8 cellular contexts compared by ENCODE assay signal in the genomic region with DNA sequence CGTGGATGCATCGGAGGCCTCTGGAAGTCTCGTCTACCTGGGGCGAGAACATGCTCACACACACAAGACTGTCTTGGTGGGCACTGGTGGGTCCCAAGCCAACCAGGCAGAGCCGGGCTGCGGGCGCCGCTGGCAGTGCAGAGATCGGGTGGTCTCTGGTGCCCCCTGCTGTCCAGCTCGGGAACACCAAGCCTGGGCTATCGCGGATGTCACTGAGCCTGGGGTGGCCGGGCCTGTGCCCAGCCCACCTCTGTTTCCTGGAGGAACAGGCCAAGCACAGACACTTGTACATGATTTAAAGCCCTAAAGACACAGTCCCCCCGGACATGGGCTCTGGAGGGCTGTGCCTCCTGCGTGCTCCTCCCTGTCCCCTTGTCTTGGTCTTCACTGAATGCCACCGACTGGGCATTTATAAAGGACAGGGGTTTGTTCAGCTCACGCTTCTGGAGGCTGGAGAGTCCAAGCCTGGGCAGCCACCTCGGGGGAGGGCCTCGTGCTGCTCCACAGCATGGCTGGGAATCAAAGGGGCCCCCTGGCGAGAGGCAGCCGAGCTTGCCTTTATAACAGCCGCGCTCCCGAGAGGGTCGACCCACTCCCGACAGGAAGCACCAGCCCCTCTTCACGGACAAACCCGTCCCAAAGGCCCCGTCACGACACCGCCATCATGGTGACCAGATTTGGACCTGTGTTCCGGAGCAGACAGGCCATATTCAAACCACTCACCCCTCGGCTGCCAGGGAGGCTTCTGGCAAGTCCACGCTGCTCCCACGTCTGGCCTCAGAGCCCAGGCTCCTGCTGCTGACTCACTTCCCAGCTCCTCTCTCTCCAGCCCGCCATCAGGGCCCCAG. TPM values are rescaled to one million over a fixed set of nuclear protein-coding genes. Genes with fewer than 3 reads are reported as not detected.
DNase-seq lines count a peak whose midpoint lies in the region; ATAC-seq and TF ChIP-seq lines count a peak whose summit lies in the region.

No MANE protein-coding gene starts in this region.

- H3K27ac Mint-ChIP-seq in activated B cell treated with CpG ODN at 0.5 μM for 24 hours: no peak overlapping the region

- H3K27ac ChIP-seq in BLaER1 treated with 17β-estradiol and CSF1 and Interleukin-3, amounts not matched to agents 10 nM and 100 nM: peak overlapping the region in 2 of 11 experiments; percentile 17 to 31; a peak in 2 of 22 replicates

- peak overlapping the region; percentile 30 to 71 (median 48); a peak in 20 of 22 replicates for H3K4me2 ChIP-seq in BLaER1 treated with 17β-estradiol and CSF1 and Interleukin-3, amounts not matched to agents 10 nM and 100 nM

- in situ Hi-C loops in T47D (cut with HindIII; ENCODE audit: low pct_unique_long_range_greater_than_20kb, low sequenced_read_pairs): no loop called here

- H3K27me3 Mint-ChIP-seq in activated B cell treated with CpG ODN at 0.5 μM for 24 hours: peaks cover 15% of the 10 kb centered on the region

- intact Hi-C loops in activated B cell treated with CpG ODN at 0.5 μM for 24 hours (cut with micrococcal nuclease): loop anchor here (1.0 to 10.0 kb wide), 4 partner anchors 83 to 1773 kb away; no protein-coding TSS in a partner anchor

- no peak overlapping the region for H3K4me3 Mint-ChIP-seq in activated B cell treated with CpG ODN at 0.5 μM for 24 hours

- no peaks in the 10 kb centered on the region for H3K36me3 Mint-ChIP-seq in activated B cell treated with CpG ODN at 0.5 μM for 24 hours (ENCODE audit: low read depth)

- POLR2A ChIA-PET in activated B cell treated with CpG ODN at 0.5 μM for 24 hours (lab: Charles Lee): interaction anchor here (0.7 kb wide), 1 partner anchor 736 kb away, joined by 3 read pairs; no protein-coding TSS in a partner anchor

- peak overlapping the region in 8 of 11 experiments; percentile 14 to 60 (median 41); a peak in 12 of 22 replicates for H3K9ac ChIP-seq in BLaER1 treated with 17β-estradiol and CSF1 and Interleukin-3, amounts not matched to agents 10 nM and 100 nM

- no peaks in the 10 kb centered on the region for H3K9me3 Mint-ChIP-seq in activated B cell treated with CpG ODN at 0.5 μM for 24 hours

- peak; percentile 44 for TF ChIP-seq CTCF in activated B cell treated with CpG ODN at 0.5 μM for 24 hours (IDR thresholded peaks at IDR 0.05)

- no peaks in the 10 kb centered on the region for H3K36me3 ChIP-seq in BLaER1 treated with 17β-estradiol and CSF1 and Interleukin-3, amounts not matched to agents 10 nM and 100 nM

- peaks cover 7 to 17% (median 10%) of the 10 kb centered on the region in 10 experiments; a peak in 18 of 20 replicates for H3K4me1 ChIP-seq in BLaER1 treated with 17β-estradiol and CSF1 and Interleukin-3, amounts not matched to agents 10 nM and 100 nM

- no peaks in the 10 kb centered on the region for H3K9me3 ChIP-seq in BLaER1 treated with 17β-estradiol and CSF1 and Interleukin-3, amounts not matched to agents 10 nM and 100 nM (replicated peaks in 1 of 11)

- CTCF ChIA-PET in activated B cell treated with CpG ODN at 0.5 μM for 24 hours (lab: Charles Lee): interaction anchor here (0.7 to 8.1 kb wide), 6 partner anchors 77 to 1359 kb away, joined by 3 to 106 read pairs (median 6); no protein-coding TSS in a partner anchor

- ATAC-seq in GM21528 (IDR thresholded peaks at IDR 0.05; ENCODE audit: low FRiP score, unreplicated experiment) (peak; percentile 69), activated B cell treated with CpG ODN at 0.5 μM for 24 hours (ENCODE audit: low read depth) (peak; percentile 98)

- peaks cover 1% of the 10 kb centered on the region for H3K4me1 Mint-ChIP-seq in activated B cell treated with CpG ODN at 0.5 μM for 24 hours

- no peaks in the 10 kb centered on the region for H3K27me3 ChIP-seq in BLaER1 treated with 17β-estradiol and CSF1 and Interleukin-3, amounts not matched to agents 10 nM and 100 nM

- 0 out of 22 replicates have a peak, but pooled peaks cover 0 to 3% (median 0%) of the 10 kb centered on the region in 11 experiments for H4K20me1 ChIP-seq in BLaER1 treated with 17β-estradiol and CSF1 and Interleukin-3, amounts not matched to agents 10 nM and 100 nM

- DNase-seq in NCI-H146 treated with DMSO at 0.1 percent for 48 hours (lab: John Stamatoyannopoulos, UW; ENCODE audit: unreplicated experiment) (peak; percentile 4), activated B cell treated with CpG ODN at 0.5 μM for 24 hours (peak; percentile 79), T47D (ENCODE audit: low read depth in 1 of 2, low spot score in 1 of 2) (peak; percentile 37 to 80), islet precursor cell (peak; percentile 87), NCI-H187 treated with DMSO at 0.1 percent for 48 hours (lab: John Stamatoyannopoulos, UW) (no peak)
- peak; percentile 81 to 82 for DNase-seq in stimulated activated CD4-positive, alpha-beta T cell treated with anti-CD3 and anti-CD28 coated beads, Interleukin-1b, Interleukin-23, amount 100 ng/mL, for 4 hours (ENCODE audit: low read depth in 2 of 2)

- H3K4me3 ChIP-seq in BLaER1 treated with 17β-estradiol and CSF1 and Interleukin-3, amounts not matched to agents 10 nM and 100 nM: no peak overlapping the region

RNA-seq across cellular contexts. Expression of a gene that starts 3.6 kb away (rescaled TPM):
- not detected in 2 replicates for total RNA-seq in activated B cell treated with CpG ODN at 0.5 μM for 24 hours

RNA-seq across cellular contexts. Expression of a gene that starts 7.9 kb away (rescaled TPM):
- 78.6 and 81.1 TPM in 2 replicates for total RNA-seq in activated B cell treated with CpG ODN at 0.5 μM for 24 hours
